In genomic region chr13:112073245-112074138, GRCh38 we compare ENCODE assay signal across 12 cellular contexts. TPM values are rescaled to one million over a fixed set of nuclear protein-coding genes. Genes with fewer than 3 reads are reported as not detected.
DNase-seq lines count a peak whose midpoint lies in the region; ATAC-seq and TF ChIP-seq lines count a peak whose summit lies in the region.
"Had no signal": no experiment of that assay in that cellular context is flagged by ENCODE, and none has a peak within 500 bp of the region (broad histone marks: within the 10 kb centered on the region; RNA-seq: fewer than 3 reads in every experiment).

No MANE protein-coding gene starts in this region.

- H3K4me3 ChIP-seq in heart right ventricle: peak overlapping the region in 6 of 10 donors; percentile 7 to 39 (median 18)
- peak overlapping the region in 2 of 4 donors; percentile 27 to 39 for H3K4me3 ChIP-seq in esophagus squamous epithelium
- H3K4me3 ChIP-seq in right lobe of liver: no peak overlapping the region

- no peaks in the 10 kb centered on the region for H3K9me3 Mint-ChIP-seq in type B pancreatic cell

- no peaks in the 10 kb centered on the region for H3K36me3 Mint-ChIP-seq in type B pancreatic cell

- no peak for DNase-seq in heart right ventricle
- no peak for DNase-seq in Right ventricle myocardium inferior (ENCODE audit: missing footprints)
- DNase-seq in NCI-H748 treated with DMSO at 0.1 percent for 48 hours (lab: John Stamatoyannopoulos, UW): peak; percentile 52
- DNase-seq in islet precursor cell: peak; percentile 55
- DNase-seq in type B pancreatic cell (ENCODE audit: extremely low spot score, unreplicated experiment): no peak
- no peak for DNase-seq in esophagus squamous epithelium (lab: John Stamatoyannopoulos, UW)
- no peak for DNase-seq in right lobe of liver
- DNase-seq: central memory CD4-positive, alpha-beta T cell; NCI-H226; stimulated activated naive CD4-positive, alpha-beta T cell treated with Interleukin-2 at 50 U/mL for 16 hours had no signal

- H3K27ac ChIP-seq in heart right ventricle (no peak overlapping the region), esophagus squamous epithelium (no peak overlapping the region), right lobe of liver (no peak overlapping the region)
- H3K27ac ChIP-seq: gastroesophageal sphincter had no signal

- H3K27me3 Mint-ChIP-seq in type B pancreatic cell: peaks cover 78% of the 10 kb centered on the region

- H3K36me3 ChIP-seq in heart right ventricle: no peaks in the 10 kb centered on the region
- no peaks in the 10 kb centered on the region for H3K36me3 ChIP-seq in esophagus squamous epithelium
- no peaks in the 10 kb centered on the region for H3K36me3 ChIP-seq in right lobe of liver
- H3K36me3 ChIP-seq: gastroesophageal sphincter had no signal

- TF ChIP-seq CTCF in heart right ventricle (IDR thresholded peaks at IDR 0.05) (no peak), type B pancreatic cell (conservative IDR thresholded peaks at IDR 0.05) (no peak), esophagus squamous epithelium (IDR thresholded peaks at IDR 0.05) (no peak), right lobe of liver (IDR thresholded peaks at IDR 0.05) (no peak)

- peaks cover 0 to 23% (median 16%) of the 10 kb centered on the region in 9 donors for H3K4me1 ChIP-seq in heart right ventricle
- peaks cover 3 to 28% (median 13%) of the 10 kb centered on the region in 3 donors for H3K4me1 ChIP-seq in esophagus squamous epithelium
- H3K4me1 ChIP-seq in right lobe of liver: no peaks in the 10 kb centered on the region

- ATAC-seq in heart right ventricle: no peak
- no peak for ATAC-seq in Right ventricle myocardium inferior
- ATAC-seq in right lobe of liver: no peak
- ATAC-seq in GM21367 (IDR thresholded peaks at IDR 0.05; ENCODE audit: unreplicated experiment): no peak

- TF ChIP-seq POLR2A in esophagus squamous epithelium (IDR thresholded peaks at IDR 0.05) (no peak), right lobe of liver (IDR thresholded peaks at IDR 0.05) (no peak)

- peak overlapping the region; percentile 18 for H3K27ac Mint-ChIP-seq in type B pancreatic cell

- H3K9me3 ChIP-seq in heart right ventricle (no peaks in the 10 kb centered on the region), esophagus squamous epithelium (no peaks in the 10 kb centered on the region), right lobe of liver (no peaks in the 10 kb centered on the region)
- H3K9me3 ChIP-seq: gastroesophageal sphincter had no signal

- H3K27me3 ChIP-seq in heart right ventricle: peaks cover 73 to 100% (median 100%) of the 10 kb centered on the region in 7 donors
- H3K27me3 ChIP-seq in esophagus squamous epithelium: peaks cover 51 to 99% (median 58%) of the 10 kb centered on the region in 4 donors
- peaks cover 0 to 45% of the 10 kb centered on the region in 2 donors for H3K27me3 ChIP-seq in right lobe of liver

- H3K4me3 Mint-ChIP-seq in type B pancreatic cell: peak overlapping the region; percentile 76

- peaks cover 5% of the 10 kb centered on the region for H3K4me1 Mint-ChIP-seq in type B pancreatic cell (ENCODE audit: unreplicated experiment)

- 2% methylated on average over 74 to 77 of the region's 77 CpGs for WGBS in heart right ventricle, 2 donors
- WGBS in esophagus squamous epithelium, 2 donors: 6% methylated on average over 30 to 31 of the region's 77 CpGs
- WGBS in right lobe of liver (ENCODE audit: insufficient coverage, low coverage, low lambda C conversion rate, missing lambda C conversion rate): 5% methylated on average over 39 of the region's 77 CpGs

- intact Hi-C loops in heart right ventricle (cut with DNase I): no loop called here
- intact Hi-C loops in Right ventricle myocardium inferior (cut with DNase I): no loop called here
- intact Hi-C loops in esophagus squamous epithelium (cut with DNase I): no loop called here
- intact Hi-C loops in right lobe of liver (cut with DNase I): no loop called here

RNA-seq across cellular contexts. Expression of gene SOX1, which starts 6.5 kb away (rescaled TPM):
- not detected for total RNA-seq in heart right ventricle
- not detected for polyA plus RNA-seq in heart right ventricle
- not detected for total RNA-seq in Right ventricle myocardium inferior
- total RNA-seq in type B pancreatic cell (ENCODE audit: low replicate concordance): 0.17 and 1.3 TPM in 2 replicates
- total RNA-seq in esophagus squamous epithelium: under 1 TPM in 1 of 4 donors, not detected in 3; 0.19 TPM
- total RNA-seq in right lobe of liver: not detected

Comparison
In these comparisons a context has a peak if more than half of its experiments do, and no peak if none do; other contexts are left out.
1. DNase-seq: peak in NCI-H748 treated with DMSO at 0.1 percent for 48 hours (single experiment) and islet precursor cell (single experiment); none in heart right ventricle (0 of 2), Right ventricle myocardium inferior (single experiment), type B pancreatic cell (single experiment), esophagus squamous epithelium (single experiment) and right lobe of liver (0 of 3).
2. H3K4me3 ChIP-seq: peak in heart right ventricle (6 of 10); none in right lobe of liver (0 of 3).